1 cellular context compared by ENCODE assay signal in genomic region chr10:98446656-98447221, GRCh38.
TF ChIP-seq lines count a peak whose summit lies in the region.

Gene HPS1 (minus strand): TSS chr10:98446935. CDS start chr10:98443240, 3,695 bp downstream.

TF ChIP-seq in HepG2, 621 proteins besides CTCF, POLR2A, EP300 and RAD21 (continued from another document and continues in another):
- TF ChIP-seq NFIB (CRISPR knock-in tag; IDR thresholded peaks at IDR 0.05; ENCODE audit: borderline replicate concordance) = no peak
- no peak for TF ChIP-seq SNRNP70 (IDR thresholded peaks at IDR 0.05; ENCODE audit: low read depth, low read length)
- TF ChIP-seq POLR2G (IDR thresholded peaks at IDR 0.05; ENCODE audit: low read depth, low read length) = peak; percentile 84
- peak; percentile 89 for TF ChIP-seq MAZ (IDR thresholded peaks at IDR 0.05; ENCODE audit: borderline replicate concordance, low read depth, low read length)
- peak; percentile 86 for TF ChIP-seq MAZ (CRISPR knock-in tag; IDR thresholded peaks at IDR 0.05; ENCODE audit: low read depth)
- no peak for TF ChIP-seq SETDB1 (CRISPR knock-in tag; IDR thresholded peaks at IDR 0.05; ENCODE audit: borderline replicate concordance)
- no peak for TF ChIP-seq HMG20A (CRISPR knock-in tag; IDR thresholded peaks at IDR 0.05; ENCODE audit: borderline replicate concordance)
- no peak for TF ChIP-seq RARG (CRISPR knock-in tag; IDR thresholded peaks at IDR 0.05; ENCODE audit: low read depth)
- TF ChIP-seq SOX6 (IDR thresholded peaks at IDR 0.05) = no peak
- TF ChIP-seq SOX6 (CRISPR knock-in tag; IDR thresholded peaks at IDR 0.05) = 0 out of 2 replicates have a peak, but pooled peaks have one; percentile 17
- no peak for TF ChIP-seq ZNF703 (CRISPR knock-in tag; IDR thresholded peaks at IDR 0.05; ENCODE audit: borderline replicate concordance)
- no peak for TF ChIP-seq NFKBIZ (CRISPR knock-in tag; IDR thresholded peaks at IDR 0.05)
- peak; percentile 76 for TF ChIP-seq ZNF574 (CRISPR knock-in tag; IDR thresholded peaks at IDR 0.05)
- TF ChIP-seq THAP8 (CRISPR knock-in tag; IDR thresholded peaks at IDR 0.05; ENCODE audit: borderline replicate concordance) = no peak
- no peak for TF ChIP-seq ZNF121 (CRISPR knock-in tag; IDR thresholded peaks at IDR 0.05)
- TF ChIP-seq ZNF816 (CRISPR knock-in tag; IDR thresholded peaks at IDR 0.05; ENCODE audit: borderline replicate concordance) = no peak; the same call in 1 of the 2 replicates
- TF ChIP-seq KDM3A (CRISPR knock-in tag; IDR thresholded peaks at IDR 0.05; ENCODE audit: low read depth) = peak; percentile 17; the same call in 1 of the 2 replicates
- peak; percentile 23 for TF ChIP-seq ZNF407 (CRISPR knock-in tag; IDR thresholded peaks at IDR 0.05; ENCODE audit: not compliant biosample characterization)
- peak; percentile 82 for TF ChIP-seq MAX (IDR thresholded peaks at IDR 0.05)
- 0 out of 2 replicates have a peak, but pooled peaks have one; percentile 71 for TF ChIP-seq SNAI1 (CRISPR knock-in tag; IDR thresholded peaks at IDR 0.05; ENCODE audit: borderline replicate concordance)
- no peak for TF ChIP-seq KLF15 (CRISPR knock-in tag; IDR thresholded peaks at IDR 0.05; ENCODE audit: borderline replicate concordance)
- TF ChIP-seq ZNF646 (CRISPR knock-in tag; IDR thresholded peaks at IDR 0.05) = no peak
- peak; percentile 43 for TF ChIP-seq ARID5B (CRISPR knock-in tag; IDR thresholded peaks at IDR 0.05)
- TF ChIP-seq ZNF446 (CRISPR knock-in tag; IDR thresholded peaks at IDR 0.05) = no peak
- TF ChIP-seq SRSF4 (IDR thresholded peaks at IDR 0.05; ENCODE audit: low read depth, low read length, poor library complexity, severe bottlenecking) = no peak
- TF ChIP-seq MTF1 (CRISPR knock-in tag; IDR thresholded peaks at IDR 0.05) = 0 out of 2 replicates have a peak, but pooled peaks have one; percentile 34
- no peak for TF ChIP-seq PHF21A (CRISPR knock-in tag; IDR thresholded peaks at IDR 0.05)
- no peak for TF ChIP-seq ZNF230 (CRISPR knock-in tag; IDR thresholded peaks at IDR 0.05)
- TF ChIP-seq ZNF275 (CRISPR knock-in tag; IDR thresholded peaks at IDR 0.05; ENCODE audit: borderline replicate concordance) = peak; percentile 35; the same call in 1 of the 2 replicates
